Comparison of ENCODE assay signal across 9 cellular contexts in the genomic region with DNA sequence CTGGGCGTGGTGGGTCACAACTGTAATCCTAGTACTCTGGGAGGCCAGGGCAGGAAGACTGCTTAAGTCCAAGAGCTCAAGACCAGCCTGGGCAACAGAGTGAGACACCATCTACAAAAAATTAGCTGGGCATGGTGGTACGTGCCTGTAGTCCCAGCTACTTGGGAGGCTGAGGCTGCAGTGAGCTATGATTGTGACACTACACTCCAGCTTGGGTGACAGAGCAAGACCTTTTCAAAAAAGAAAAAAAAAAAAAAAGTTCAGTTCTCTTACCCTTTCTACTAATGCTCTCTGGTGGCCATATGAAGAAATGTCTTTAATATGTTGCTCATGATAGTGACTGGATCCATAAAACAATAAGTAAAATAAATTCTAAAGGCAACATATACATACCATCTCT. TPM values are rescaled to one million over a fixed set of nuclear protein-coding genes. Genes with fewer than 3 reads are reported as not detected.
A peak's percentile ranks its signal among the peaks of the same experiment; 100 is the strongest.
DNase-seq lines count a peak whose midpoint lies in the region; ATAC-seq and TF ChIP-seq lines count a peak whose summit lies in the region.
"Had no signal": no experiment of that assay in that cellular context is flagged by ENCODE, and none has a peak within 500 bp of the region (broad histone marks: within the 10 kb centered on the region; RNA-seq: fewer than 3 reads in every experiment).

No MANE protein-coding gene starts in this region.

- H3K4me1 ChIP-seq in PC-9 (replicated peaks; ENCODE audit: insufficient read depth) (no peaks in the 10 kb centered on the region), tibial artery (no peaks in the 10 kb centered on the region)

- H3K27ac ChIP-seq in PC-9 (no peak overlapping the region), tibial artery (no peak overlapping the region)
- H3K27ac ChIP-seq: SK-N-MC had no signal

- H3K36me3 ChIP-seq in PC-9 (ENCODE audit: low read depth) (peaks cover 22% of the 10 kb centered on the region), tibial artery (peaks cover 7 to 64% (median 32%) of the 10 kb centered on the region in 3 donors)

- POLR2A ChIA-PET in PC-9 (lab: Charles Lee; ENCODE audit: unreplicated experiment): no interaction called here

- TF ChIP-seq CTCF in PC-9 (conservative IDR thresholded peaks at IDR 0.05) (peak; percentile 66), tibial artery (IDR thresholded peaks at IDR 0.05) (no peak)

- DNase-seq in GF-D8 (lab: John Stamatoyannopoulos, UW): peak; percentile 70
- peak in 1 of 2 experiments; percentile 49 for DNase-seq in PC-9
- DNase-seq in fibroblast of gingiva (ENCODE audit: low read depth): peak; percentile 45
- DNase-seq in medulla oblongata (ENCODE audit: extremely low spot score): no peak
- DNase-seq in tibial artery: no peak

- H3K27me3 ChIP-seq in PC-9 (ENCODE audit: insufficient read depth, low read depth) (no peaks in the 10 kb centered on the region), tibial artery (no peaks in the 10 kb centered on the region)

- no peak overlapping the region for H2AFZ ChIP-seq in PC-9

- intact Hi-C loops in PC-9 (cut with micrococcal nuclease; ENCODE audit: unreplicated experiment) (loop anchor here (2.0 to 10.0 kb wide), 2 partner anchors 236 to 1626 kb away; no protein-coding TSS in a partner anchor), tibial artery (cut with DNase I; ENCODE audit: low total_unique reads) (no loop called here)

- no peaks in the 10 kb centered on the region for H3K9me2 ChIP-seq in PC-9 (ENCODE audit: insufficient read depth)

- 0 out of 2 replicates have a peak, but pooled peaks cover 3% of the 10 kb centered on the region for H3K79me2 ChIP-seq in PC-9 (ENCODE audit: low read depth)

- H3K4me2 ChIP-seq in PC-9: no peak overlapping the region

- no peaks in the 10 kb centered on the region for H3K9me3 ChIP-seq in PC-9 (ENCODE audit: insufficient read depth, low read depth)
- no peaks in the 10 kb centered on the region for H3K9me3 ChIP-seq in tibial artery

- H4K20me1 ChIP-seq in PC-9 (ENCODE audit: insufficient read depth): peaks cover 11% of the 10 kb centered on the region; the same call in 1 of the 2 replicates

- peaks cover 5% of the 10 kb centered on the region; the same call in 1 of the 2 replicates for H3F3A ChIP-seq in PC-9 (ENCODE audit: insufficient read depth, low read depth)

- BruUV-seq in PC-9 (replicated peaks; lab: Mats Ljungman, UMichigan): no TSS peak

- no peak overlapping the region for H3K4me3 ChIP-seq in PC-9
- no peak overlapping the region for H3K4me3 ChIP-seq in tibial artery
- H3K4me3 ChIP-seq: SK-N-MC had no signal

- CTCF ChIA-PET in PC-9 (lab: Charles Lee): interaction anchor here (0.6 to 0.7 kb wide), 2 partner anchors 228 to 236 kb away, joined by 3 to 4 read pairs; no protein-coding TSS in a partner anchor

- ATAC-seq in HG02885 (IDR thresholded peaks at IDR 0.05; ENCODE audit: poor library complexity, unreplicated experiment) (peak; percentile 71), GM19035 (IDR thresholded peaks at IDR 0.05; ENCODE audit: unreplicated experiment) (no peak), GM19324 (IDR thresholded peaks at IDR 0.05; ENCODE audit: low FRiP score, unreplicated experiment) (no peak)

RNA-seq across cellular contexts. Expression of gene TYW5, which starts 14.9 kb away (rescaled TPM):
- 6.4 and 7.2 TPM in 2 replicates for total RNA-seq in PC-9 (2021)

RNA-seq across cellular contexts. Expression of gene MAIP1, which starts 15.0 kb away (rescaled TPM):
- total RNA-seq in PC-9 (2021): 17.2 and 23.5 TPM in 2 replicates

RNA-seq across cellular contexts. Expression of gene C2orf69, which starts 29.3 kb away (rescaled TPM):
- 14.1 TPM in 2 replicates for total RNA-seq in PC-9 (2021)

Comparison
In these comparisons a context has a peak if more than half of its experiments do, and no peak if none do; other contexts are left out.
1. DNase-seq: peak in GF-D8 (single experiment) and fibroblast of gingiva (single experiment); none in medulla oblongata (single experiment) and tibial artery (0 of 2).